Comparison of ENCODE assay signal across 31 cellular contexts in genomic region chr3:156432563-156432962, GRCh38.
DNase-seq lines count a peak whose midpoint lies in the region; ATAC-seq, FAIRE-seq and TF ChIP-seq lines count a peak whose summit lies in the region.
"Had no signal": no experiment of that assay in that cellular context is flagged by ENCODE, and none has a peak within 500 bp of the region (broad histone marks: within the 10 kb centered on the region; RNA-seq: fewer than 3 reads in every experiment).

No MANE protein-coding gene starts in this region.

- H2AFZ ChIP-seq in HepG2 (ENCODE audit: low read length), result no peak overlapping the region
- H2AFZ ChIP-seq in fibroblast of lung (ENCODE audit: low read length), result peak overlapping the region; percentile 12
- H2AFZ ChIP-seq: GM23248 had no signal

- 17% methylated on average over 2 of the region's 2 CpGs for WGBS in right lobe of liver (ENCODE audit: insufficient coverage, low coverage, low lambda C conversion rate, missing lambda C conversion rate)
- WGBS in HepG2 (ENCODE audit: low lambda C conversion rate), result 14% methylated on average over 2 of the region's 2 CpGs

- no peaks in the 10 kb centered on the region for H3K4me1 ChIP-seq in right lobe of liver
- H3K4me1 ChIP-seq in HepG2 (ENCODE audit: insufficient read depth, low read length), result no peaks in the 10 kb centered on the region
- H3K4me1 ChIP-seq in fibroblast of lung (ENCODE audit: control insufficient read depth, extremely low read depth, insufficient read depth, low read length), result no peaks in the 10 kb centered on the region
- H3K4me1 ChIP-seq: BLaER1 treated with 17β-estradiol and CSF1 and Interleukin-3, amounts not matched to agents 10 nM and 100 nM; HAP-1 had no signal

- in situ Hi-C loops in HepG2 (cut with HindIII; ENCODE audit: extremely low pct_ligation_motif_present, low pct_unique_long_range_greater_than_20kb), result no loop called here

- peaks cover 26% of the 10 kb centered on the region for H3K4me1 Mint-ChIP-seq in nephron progenitor cell

- TF ChIP-seq CTCF in right lobe of liver (IDR thresholded peaks at IDR 0.05) (no peak), HepG2 (CRISPR knock-in tag; IDR thresholded peaks at IDR 0.05) (no peak), fibroblast of lung (conservative IDR thresholded peaks at IDR 0.05 in 1 of 2, IDR thresholded peaks at IDR 0.05 in 1 of 2; ENCODE audit: low read depth in 1 of 2, low read length in 2 of 2) (no peak), nephron progenitor cell (IDR thresholded peaks at IDR 0.05) (no peak)

- no peak overlapping the region for H3K4me2 ChIP-seq in HepG2 (ENCODE audit: low read depth, low read length)
- no peak overlapping the region for H3K4me2 ChIP-seq in fibroblast of lung (ENCODE audit: extremely low read depth, insufficient read depth, low read length)
- H3K4me2 ChIP-seq: BLaER1 treated with 17β-estradiol and CSF1 and Interleukin-3, amounts not matched to agents 10 nM and 100 nM; SK-N-SH had no signal

- ATAC-seq in right lobe of liver, result peak in 3 of 4 donors; percentile 7 to 64 (median 31)
- no peak for ATAC-seq in HepG2
- no peak for ATAC-seq in HG03097 (IDR thresholded peaks at IDR 0.05; ENCODE audit: low FRiP score, unreplicated experiment)
- ATAC-seq: Panc1 had no signal

- H3K9ac ChIP-seq in HepG2 (ENCODE audit: insufficient read depth, low read depth, low read length) (no peak overlapping the region), fibroblast of lung (ENCODE audit: insufficient read depth, low read length) (no peak overlapping the region)
- H3K9ac ChIP-seq: BLaER1 treated with 17β-estradiol and CSF1 and Interleukin-3, amounts not matched to agents 10 nM and 100 nM; GM23248; SK-N-SH had no signal

- no peaks in the 10 kb centered on the region for H3K27me3 ChIP-seq in right lobe of liver
- no peaks in the 10 kb centered on the region; a peak in 1 of 5 replicates for H3K27me3 ChIP-seq in HepG2 (ENCODE audit: control insufficient read depth in 1 of 2, insufficient read depth in 2 of 2, low read length in 2 of 2)
- no peaks in the 10 kb centered on the region for H3K27me3 ChIP-seq in fibroblast of lung (ENCODE audit: control insufficient read depth, insufficient read depth, low read length)
- H3K27me3 ChIP-seq: BLaER1 treated with 17β-estradiol and CSF1 and Interleukin-3, amounts not matched to agents 10 nM and 100 nM had no signal

- H3K36me3 ChIP-seq in right lobe of liver (no peaks in the 10 kb centered on the region), HepG2 (replicated peaks in 1 of 2; ENCODE audit: control insufficient read depth in 1 of 2, insufficient read depth in 2 of 2, low read length in 2 of 2) (no peaks in the 10 kb centered on the region), fibroblast of lung (ENCODE audit: control insufficient read depth, insufficient read depth, low read length) (no peaks in the 10 kb centered on the region)
- H3K36me3 ChIP-seq: BLaER1 treated with 17β-estradiol and CSF1 and Interleukin-3, amounts not matched to agents 10 nM and 100 nM; HAP-1 had no signal

- H3K4me3 ChIP-seq in right lobe of liver (no peak overlapping the region), HepG2 (replicated peaks in 1 of 3; ENCODE audit: insufficient read depth in 1 of 3, low read depth in 2 of 3, low read length in 3 of 3) (no peak overlapping the region), fibroblast of lung (replicated peaks in 1 of 4; ENCODE audit: control extremely low read depth in 1 of 4, insufficient read depth in 1 of 4, low read depth in 3 of 4, low read length in 4 of 4) (no peak overlapping the region)
- H3K4me3 ChIP-seq: BLaER1 treated with 17β-estradiol and CSF1 and Interleukin-3, amounts not matched to agents 10 nM and 100 nM; GM23248; HAP-1 had no signal

- POLR2A ChIA-PET in HepG2 (lab: Yijun Ruan, JAX), result no interaction called here

- peaks cover 4% of the 10 kb centered on the region for H3K27me3 Mint-ChIP-seq in nephron progenitor cell (ENCODE audit: low read depth, poor library complexity)

- H4K20me1 ChIP-seq in HepG2 (ENCODE audit: insufficient read depth, low read length), result no peaks in the 10 kb centered on the region
- no peaks in the 10 kb centered on the region for H4K20me1 ChIP-seq in fibroblast of lung (ENCODE audit: control insufficient read depth, extremely low read depth, insufficient read depth, low read length)
- H4K20me1 ChIP-seq: BLaER1 treated with 17β-estradiol and CSF1 and Interleukin-3, amounts not matched to agents 10 nM and 100 nM had no signal

- H3K27ac ChIP-seq in right lobe of liver, result no peak overlapping the region
- H3K27ac ChIP-seq in HepG2 (ENCODE audit: extremely low read length, insufficient read depth, low read length), result no peak overlapping the region
- H3K27ac ChIP-seq in fibroblast of lung (ENCODE audit: insufficient read depth, low read length), result no peak overlapping the region
- H3K27ac ChIP-seq: BLaER1 treated with 17β-estradiol and CSF1 and Interleukin-3, amounts not matched to agents 10 nM and 100 nM; GM23248 had no signal

- H3K79me2 ChIP-seq in HepG2 (ENCODE audit: insufficient read depth, low read length) (no peaks in the 10 kb centered on the region), fibroblast of lung (ENCODE audit: control insufficient read depth, insufficient read depth, low read length) (no peaks in the 10 kb centered on the region)

- H3K36me3 Mint-ChIP-seq in nephron progenitor cell (ENCODE audit: low read depth), result no peaks in the 10 kb centered on the region

- no peak for FAIRE-seq in HepG2 (lab: Jason Lieb, UNC)
- FAIRE-seq: A204.1, D721Med, GM18507, HTR-8/SVneo had no signal

- no peak overlapping the region for H3K4me3 Mint-ChIP-seq in nephron progenitor cell
- H3K4me3 Mint-ChIP-seq: CD4-positive, alpha-beta T cell; HFFc6 had no signal

- peak overlapping the region; percentile 26 for H3K27ac Mint-ChIP-seq in nephron progenitor cell
- H3K27ac Mint-ChIP-seq: CD4-positive, alpha-beta T cell; HFFc6 had no signal

- no TSS peak for BruUV-seq in HepG2 (replicated peaks; lab: Mats Ljungman, UMichigan)

- TF ChIP-seq POLR2A in right lobe of liver (IDR thresholded peaks at IDR 0.05), result no peak
- TF ChIP-seq POLR2A in HepG2 (IDR thresholded peaks at IDR 0.05; ENCODE audit: insufficient read depth in 1 of 2, low read depth in 2 of 2, low read length in 2 of 2), result no peak

- TF ChIP-seq RAD21 in HepG2 (CRISPR knock-in tag; IDR thresholded peaks at IDR 0.05), result no peak

- H3K9me3 ChIP-seq in right lobe of liver (no peaks in the 10 kb centered on the region), HepG2 (ENCODE audit: low read length) (no peaks in the 10 kb centered on the region), fibroblast of lung (ENCODE audit: control insufficient read depth, insufficient read depth, low read depth, low read length) (no peaks in the 10 kb centered on the region)
- H3K9me3 ChIP-seq: HAP-1, SK-N-SH had no signal

- no peak for TF ChIP-seq EP300 in HepG2 (IDR thresholded peaks at IDR 0.05; ENCODE audit: low read depth in 2 of 2, low read length in 2 of 2)
- TF ChIP-seq EP300 in HepG2 (CRISPR knock-in tag; IDR thresholded peaks at IDR 0.05; ENCODE audit: borderline replicate concordance), result no peak

- no peak for DNase-seq in right lobe of liver
- DNase-seq in HepG2 (ENCODE audit: low spot score), result no peak
- no peak for DNase-seq in fibroblast of lung (ENCODE audit: low read depth in 2 of 2)
- DNase-seq in nephron progenitor cell, result no peak
- no peak for DNase-seq in effector CD8-positive, alpha-beta T cell (lab: John Stamatoyannopoulos, UW)
- no peak for DNase-seq in RPMI8226
- DNase-seq: AML-193; CD4-positive, alpha-beta T cell; DMS53; HFFc6; KG1; MM.1S; NCI-H1048; NCI-H1417; NCI-H1694; NCI-H2029 treated with DMSO at 0.1 percent for 48 hours; NCI-H446 treated with DMSO at 0.1 percent for 48 hours; NCI-H526; NCI-H82; NK-92 treated with Interleukin-12 subunit alpha and Interleukin-12 subunit beta, amount 100 ng/mL, for 24 hours; SIG-M5; SK-N-SH had no signal

- CTCF ChIA-PET in HepG2 (lab: Yijun Ruan, JAX; ENCODE audit: low intra/inter-chr PET ratio, low total read pairs), result no interaction called here

- intact Hi-C loops in right lobe of liver (cut with DNase I) (no loop called here), HepG2 (cut with micrococcal nuclease; ENCODE audit: unreplicated experiment) (no loop called here)

- H3K9me3 Mint-ChIP-seq in nephron progenitor cell, result peaks cover 7% of the 10 kb centered on the region
- H3K9me3 Mint-ChIP-seq: CD4-positive, alpha-beta T cell; HFFc6 had no signal

TF ChIP-seq in HepG2, 621 proteins besides CTCF, POLR2A, EP300 and RAD21 (continues in another document):
- no peak for TF ChIP-seq ZNF615 (CRISPR knock-in tag; IDR thresholded peaks at IDR 0.05; ENCODE audit: borderline replicate concordance)
- TF ChIP-seq DMTF1 (CRISPR knock-in tag; IDR thresholded peaks at IDR 0.05), result no peak
- no peak for TF ChIP-seq ZC3H4 (CRISPR knock-in tag; IDR thresholded peaks at IDR 0.05; ENCODE audit: borderline replicate concordance)
- TF ChIP-seq MED13 (CRISPR knock-in tag; IDR thresholded peaks at IDR 0.05), result no peak
- no peak for TF ChIP-seq KAT7 (CRISPR knock-in tag; IDR thresholded peaks at IDR 0.05; ENCODE audit: borderline replicate concordance)
- TF ChIP-seq ZNF251 (CRISPR knock-in tag; IDR thresholded peaks at IDR 0.05), result no peak
- no peak for TF ChIP-seq IKZF1 (IDR thresholded peaks at IDR 0.05)

Comparison
In these comparisons a context has a peak if more than half of its experiments do, and no peak if none do; other contexts are left out.
1. ATAC-seq: peak in right lobe of liver (3 of 4); none in HepG2 (single experiment) and HG03097 (single experiment).